In genomic region chr2:232584238-232584637, GRCh38 we compare ENCODE assay signal across 36 cellular contexts. TPM values are rescaled to one million over a fixed set of nuclear protein-coding genes. Genes with fewer than 3 reads are reported as not detected.
"Had no signal": no experiment of that assay in that cellular context is flagged by ENCODE, and none has a peak within 500 bp of the region (broad histone marks: within the 10 kb centered on the region; RNA-seq: fewer than 3 reads in every experiment).

No MANE protein-coding gene starts in this region.

- H3K4me1 Mint-ChIP-seq: activated naive CD4-positive, alpha-beta T cell treated with anti-CD3 and anti-CD28 coated beads, Interleukin-2, amount 50 U/mL, for 24 hours; central memory CD8-positive, alpha-beta T cell had no signal

- DNase-seq: activated CD4-positive, alpha-beta memory T cell treated with anti-CD3 and anti-CD28 coated beads, Interleukin-2, amount 10 ng/mL, durations not matched to agents 7 days and 5 days; activated CD4-positive, alpha-beta T cell treated with anti-CD3 and anti-CD28 coated beads for 1 hour; activated CD4-positive, alpha-beta T cell treated with anti-CD3 and anti-CD28 coated beads for 48 hours; activated CD4-positive, CD25-positive, alpha-beta regulatory T cell; activated CD8-positive, alpha-beta memory T cell treated with anti-CD3 and anti-CD28 coated beads for 24 hours; activated CD8-positive, alpha-beta memory T cell treated with anti-CD3 and anti-CD28 coated beads, Interleukin-2, amount 10 ng/mL, durations not matched to agents 7 days and 5 days; activated CD8-positive, alpha-beta memory T cell treated with anti-CD3 and anti-CD28 coated beads, Interleukin-2, amount 50 U/mL, for 48 hours; activated effector memory CD4-positive, alpha-beta T cell treated with anti-CD3 and anti-CD28 coated beads, Interleukin-2, amount 50 U/mL, for 16 hours; activated naive CD4-positive, alpha-beta T cell; activated naive CD8-positive, alpha-beta T cell treated with anti-CD3 and anti-CD28 coated beads, Interleukin-2, amount 10 ng/mL, durations not matched to agents 7 days and 5 days; activated T-cell treated with anti-CD3 and anti-CD28 coated beads, Interleukin-2, amount 50 U/mL, for 72 hours; amygdala; MM.1S; MV-4-11; NCI-H1092; NCI-H1436 treated with DMSO at 0.1 percent for 48 hours; NCI-H187; NCI-H2029 treated with DMSO at 0.1 percent for 48 hours; NCI-H2171 treated with DMSO at 0.1 percent for 48 hours; NCI-H2227 treated with DMSO at 0.1 percent for 48 hours; NCI-H446; NCI-H524 treated with DMSO at 0.1 percent for 48 hours; NCI-H82; NK-92 treated with Interleukin-12 subunit alpha and Interleukin-12 subunit beta, amount 100 ng/mL, for 24 hours; PC-9; T1000; WERI-Rb-1 had no signal

- H3K9me3 Mint-ChIP-seq: activated CD4-positive, alpha-beta memory T cell treated with anti-CD3 and anti-CD28 coated beads, Interleukin-2, amount 10 ng/mL, durations not matched to agents 7 days and 5 days; activated naive CD4-positive, alpha-beta T cell treated with anti-CD3 and anti-CD28 coated beads, Interleukin-2, amount 50 U/mL, for 24 hours; activated naive CD8-positive, alpha-beta T cell treated with anti-CD3 and anti-CD28 coated beads, Interleukin-2, amount 10 ng/mL, durations not matched to agents 7 days and 5 days; activated T-cell treated with anti-CD3 and anti-CD28 coated beads, Interleukin-2, amount 50 U/mL, for 72 hours; activated T-helper 17 cell treated with anti-CD3 and anti-CD28 coated beads, Interleukin-2, amount 50 U/mL, for 72 hours; central memory CD8-positive, alpha-beta T cell had no signal

- H3K27me3 Mint-ChIP-seq: activated CD4-positive, alpha-beta memory T cell treated with anti-CD3 and anti-CD28 coated beads, Interleukin-2, amount 10 ng/mL, durations not matched to agents 7 days and 5 days; activated CD8-positive, alpha-beta memory T cell treated with anti-CD3 and anti-CD28 coated beads, Interleukin-2, amount 10 ng/mL, durations not matched to agents 7 days and 5 days; activated naive CD4-positive, alpha-beta T cell treated with anti-CD3 and anti-CD28 coated beads, Interleukin-2, amount 50 U/mL, for 24 hours; activated naive CD8-positive, alpha-beta T cell treated with anti-CD3 and anti-CD28 coated beads, Interleukin-2, amount 10 ng/mL, durations not matched to agents 7 days and 5 days; activated T-helper 17 cell treated with anti-CD3 and anti-CD28 coated beads, Interleukin-2, amount 50 U/mL, for 72 hours; central memory CD8-positive, alpha-beta T cell had no signal

- H3K4me3 Mint-ChIP-seq: activated CD4-positive, alpha-beta memory T cell treated with anti-CD3 and anti-CD28 coated beads, Interleukin-2, amount 10 ng/mL, durations not matched to agents 7 days and 5 days; activated CD8-positive, alpha-beta memory T cell treated with anti-CD3 and anti-CD28 coated beads, Interleukin-2, amount 10 ng/mL, durations not matched to agents 7 days and 5 days; activated naive CD4-positive, alpha-beta T cell treated with anti-CD3 and anti-CD28 coated beads, Interleukin-2, amount 50 U/mL, for 24 hours; activated naive CD8-positive, alpha-beta T cell treated with anti-CD3 and anti-CD28 coated beads, Interleukin-2, amount 10 ng/mL, durations not matched to agents 7 days and 5 days; activated T-cell treated with anti-CD3 and anti-CD28 coated beads, Interleukin-2, amount 50 U/mL, for 72 hours; activated T-helper 17 cell treated with anti-CD3 and anti-CD28 coated beads, Interleukin-2, amount 50 U/mL, for 72 hours; central memory CD8-positive, alpha-beta T cell had no signal

- ATAC-seq: activated CD8-positive, alpha-beta memory T cell treated with anti-CD3 and anti-CD28 coated beads, Interleukin-2, amount 10 ng/mL, durations not matched to agents 7 days and 5 days; activated T-cell treated with anti-CD3 and anti-CD28 coated beads, Interleukin-2, amount 50 U/mL, for 72 hours; activated T-helper 17 cell treated with anti-CD3 and anti-CD28 coated beads, Interleukin-2, amount 50 U/mL, for 72 hours; Right ventricle myocardium inferior had no signal

RNA-seq across cellular contexts. Expression of gene CHRNG, which starts 44.7 kb away (rescaled TPM):
- total RNA-seq: activated CD4-positive, alpha-beta memory T cell treated with anti-CD3 and anti-CD28 coated beads, Interleukin-2, amount 10 ng/mL, durations not matched to agents 7 days and 5 days; activated CD8-positive, alpha-beta memory T cell treated with anti-CD3 and anti-CD28 coated beads, Interleukin-2, amount 10 ng/mL, durations not matched to agents 7 days and 5 days; activated naive CD8-positive, alpha-beta T cell treated with anti-CD3 and anti-CD28 coated beads, Interleukin-2, amount 10 ng/mL, durations not matched to agents 7 days and 5 days; activated T-cell treated with anti-CD3 and anti-CD28 coated beads, Interleukin-2, amount 50 U/mL, for 72 hours; activated T-helper 17 cell treated with anti-CD3 and anti-CD28 coated beads, Interleukin-2, amount 50 U/mL, for 72 hours; ascending aorta; cardiac muscle cell; OCI-LY7; PC-9; Right ventricle myocardium inferior; T-helper 1 cell treated with Interleukin-12 subunit alpha and Interleukin-12 subunit beta and Interleukin-4 antibody, amounts not matched to agents 30 ng/mL and 1 ng/mL, for 36 hours; T-helper 2 cell treated with Interferon-gamma antibody and Interleukin-4, amounts not matched to agents 100 ng/mL and 5 ng/mL, for 36 hours had no signal

RNA-seq across cellular contexts. Expression of gene EFHD1, which starts 49.2 kb away (rescaled TPM):
- total RNA-seq: OCI-LY7 had no signal

RNA-seq across cellular contexts. Expression of gene CHRND, which starts 58.3 kb away (rescaled TPM):
- total RNA-seq: activated CD4-positive, alpha-beta memory T cell treated with anti-CD3 and anti-CD28 coated beads, Interleukin-2, amount 10 ng/mL, durations not matched to agents 7 days and 5 days; activated CD8-positive, alpha-beta memory T cell treated with anti-CD3 and anti-CD28 coated beads, Interleukin-2, amount 10 ng/mL, durations not matched to agents 7 days and 5 days; activated naive CD8-positive, alpha-beta T cell treated with anti-CD3 and anti-CD28 coated beads, Interleukin-2, amount 10 ng/mL, durations not matched to agents 7 days and 5 days; activated T-cell treated with anti-CD3 and anti-CD28 coated beads, Interleukin-2, amount 50 U/mL, for 72 hours; activated T-helper 17 cell treated with anti-CD3 and anti-CD28 coated beads, Interleukin-2, amount 50 U/mL, for 72 hours; ascending aorta; OCI-LY7; PC-9; Right ventricle myocardium inferior; T-helper 1 cell treated with Interleukin-12 subunit alpha and Interleukin-12 subunit beta and Interleukin-4 antibody, amounts not matched to agents 30 ng/mL and 1 ng/mL, for 36 hours; T-helper 2 cell treated with Interferon-gamma antibody and Interleukin-4, amounts not matched to agents 100 ng/mL and 5 ng/mL, for 36 hours had no signal
